ENCODE assay signal across 9 cellular contexts in genomic region chr6:28724395-28724794, GRCh38.
"Had no signal": no experiment of that assay in that cellular context is flagged by ENCODE, and none has a peak within 500 bp of the region (broad histone marks: within the 10 kb centered on the region; RNA-seq: fewer than 3 reads in every experiment).

No MANE protein-coding gene starts in this region.

- FAIRE-seq: H1, HTR-8/SVneo had no signal

- DNase-seq: H9, HCEC 1CT, IMR-90, Karpas-422, KBM-7 had no signal

- H3K4me3 ChIP-seq: GM23338 had no signal

- ATAC-seq: GM23338 had no signal

- H3K27ac ChIP-seq: KMS-11 had no signal
